In the genomic region with DNA sequence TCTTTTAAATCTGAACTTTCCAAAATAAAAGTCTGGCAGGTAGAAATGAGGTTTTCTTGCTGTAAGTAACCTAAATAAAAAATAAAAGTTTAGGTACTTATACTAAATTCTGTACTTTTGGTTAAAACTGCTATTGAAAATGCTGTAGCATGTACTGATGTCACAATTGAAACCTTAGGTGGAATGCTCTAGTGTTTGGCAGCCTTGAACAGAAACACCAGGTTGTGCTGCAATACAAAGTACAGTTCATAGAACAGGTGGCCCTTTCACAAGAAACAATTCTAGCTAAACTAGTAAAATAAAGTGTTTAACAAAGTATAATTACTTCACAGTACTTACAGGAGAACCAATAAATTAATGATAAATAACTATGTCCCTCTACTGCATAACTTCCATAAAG, we compare ENCODE assay signal across 16 cellular contexts. TPM values are rescaled to one million over a fixed set of nuclear protein-coding genes. Genes with fewer than 3 reads are reported as not detected.
A peak's percentile ranks its signal among the peaks of the same experiment; 100 is the strongest.
DNase-seq lines count a peak whose midpoint lies in the region; ATAC-seq and TF ChIP-seq lines count a peak whose summit lies in the region.
"Had no signal": no experiment of that assay in that cellular context is flagged by ENCODE, and none has a peak within 500 bp of the region (broad histone marks: within the 10 kb centered on the region; RNA-seq: fewer than 3 reads in every experiment).

No MANE protein-coding gene starts in this region.

- peak overlapping the region; percentile 2 for H3K27ac ChIP-seq in CD4-positive, CD25-positive, alpha-beta regulatory T cell (ENCODE audit: insufficient read depth, low read length, poor library complexity, severe bottlenecking)
- H3K27ac ChIP-seq: body of pancreas had no signal

- peak overlapping the region in 2 of 3 donors; percentile 79 to 83 for H3K27ac Mint-ChIP-seq in CD4-positive, CD25-positive, alpha-beta regulatory T cell
- peak overlapping the region; percentile 79 for H3K27ac Mint-ChIP-seq in activated naive CD8-positive, alpha-beta T cell
- H3K27ac Mint-ChIP-seq in endothelial cell (ENCODE audit: unreplicated experiment): no peak overlapping the region

- peaks cover 33% of the 10 kb centered on the region for H3K36me3 Mint-ChIP-seq in CD4-positive, CD25-positive, alpha-beta regulatory T cell
- H3K36me3 Mint-ChIP-seq in activated naive CD8-positive, alpha-beta T cell: peaks cover 10% of the 10 kb centered on the region
- H3K36me3 Mint-ChIP-seq in endothelial cell (ENCODE audit: low read depth, unreplicated experiment): no peaks in the 10 kb centered on the region

- no peak for TF ChIP-seq CTCF in GM12865 (IDR thresholded peaks at IDR 0.05; ENCODE audit: insufficient read depth, low read depth, low read length, missing control alignments)
- TF ChIP-seq CTCF in endothelial cell (IDR thresholded peaks at IDR 0.05; ENCODE audit: unreplicated experiment): no peak

- DNase-seq in CD4-positive, CD25-positive, alpha-beta regulatory T cell: peak in 1 of 3 donors; percentile 39
- DNase-seq in GM12865 (ENCODE audit: low read depth) (peak; percentile 42), endothelial cell (ENCODE audit: low spot score) (no peak)
- DNase-seq: activated effector memory CD4-positive, alpha-beta T cell treated with Interleukin-2 at 50 U/mL for 16 hours; body of pancreas; dermis blood vessel endothelial cell; DMS153; H9; NCI-H2107; posterior cingulate gyrus; RPMI8226 had no signal

- no peaks in the 10 kb centered on the region for H3K27me3 ChIP-seq in CD4-positive, CD25-positive, alpha-beta regulatory T cell (ENCODE audit: control insufficient read depth, insufficient read depth, low read length)
- H3K27me3 ChIP-seq: body of pancreas had no signal

- no peak for ATAC-seq in CD4-positive, CD25-positive, alpha-beta regulatory T cell (ENCODE audit: low read depth in 2 of 2)
- ATAC-seq in GM21723 (IDR thresholded peaks at IDR 0.05; ENCODE audit: unreplicated experiment) (peak; percentile 46), HG02870 (IDR thresholded peaks at IDR 0.05; ENCODE audit: unreplicated experiment) (no peak), HG03442 (IDR thresholded peaks at IDR 0.05; ENCODE audit: unreplicated experiment) (no peak), HG03565 (IDR thresholded peaks at IDR 0.05; ENCODE audit: unreplicated experiment) (no peak)
- ATAC-seq: body of pancreas had no signal

- H3K4me1 Mint-ChIP-seq in CD4-positive, CD25-positive, alpha-beta regulatory T cell: peaks cover 40 to 72% (median 57%) of the 10 kb centered on the region in 4 donors
- peaks cover 69% of the 10 kb centered on the region for H3K4me1 Mint-ChIP-seq in activated naive CD8-positive, alpha-beta T cell (ENCODE audit: low read depth)
- no peaks in the 10 kb centered on the region for H3K4me1 Mint-ChIP-seq in endothelial cell (ENCODE audit: unreplicated experiment)

- H3K9me3 ChIP-seq in CD4-positive, CD25-positive, alpha-beta regulatory T cell (ENCODE audit: control insufficient read depth in 2 of 2, low read length in 2 of 2): no peaks in the 10 kb centered on the region
- H3K9me3 ChIP-seq: body of pancreas had no signal

- H3K4me3 Mint-ChIP-seq in CD4-positive, CD25-positive, alpha-beta regulatory T cell: peak overlapping the region in 1 of 4 donors; percentile 51
- peak overlapping the region; percentile 20 for H3K4me3 Mint-ChIP-seq in activated naive CD8-positive, alpha-beta T cell
- H3K4me3 Mint-ChIP-seq in endothelial cell (ENCODE audit: unreplicated experiment): no peak overlapping the region
- H3K4me3 Mint-ChIP-seq: H9 had no signal

- peaks cover 32% of the 10 kb centered on the region for H3K4me1 ChIP-seq in CD4-positive, CD25-positive, alpha-beta regulatory T cell (ENCODE audit: control insufficient read depth, insufficient read depth, low read length, poor library complexity, severe bottlenecking)

- H3K9me3 Mint-ChIP-seq in CD4-positive, CD25-positive, alpha-beta regulatory T cell: no peaks in the 10 kb centered on the region
- no peaks in the 10 kb centered on the region for H3K9me3 Mint-ChIP-seq in activated naive CD8-positive, alpha-beta T cell (ENCODE audit: low read depth)
- H3K9me3 Mint-ChIP-seq in endothelial cell (ENCODE audit: unreplicated experiment): no peaks in the 10 kb centered on the region
- H3K9me3 Mint-ChIP-seq: H9 had no signal

- peaks cover 46% of the 10 kb centered on the region for H3K36me3 ChIP-seq in CD4-positive, CD25-positive, alpha-beta regulatory T cell (ENCODE audit: control insufficient read depth, insufficient read depth, low read length)

- H3K27me3 Mint-ChIP-seq in CD4-positive, CD25-positive, alpha-beta regulatory T cell: no peaks in the 10 kb centered on the region
- H3K27me3 Mint-ChIP-seq in activated naive CD8-positive, alpha-beta T cell: no peaks in the 10 kb centered on the region
- H3K27me3 Mint-ChIP-seq in endothelial cell (ENCODE audit: unreplicated experiment): no peaks in the 10 kb centered on the region

- H3K4me3 ChIP-seq in CD4-positive, CD25-positive, alpha-beta regulatory T cell (ENCODE audit: low read depth, low read length): peak overlapping the region; percentile 28
- H3K4me3 ChIP-seq in GM12865 (ENCODE audit: low read depth, low read length): peak overlapping the region; percentile 7; the same call in 1 of the 2 replicates
- H3K4me3 ChIP-seq: body of pancreas had no signal

RNA-seq across cellular contexts. Expression of a gene that starts 25.1 kb away (rescaled TPM):
- total RNA-seq in CD4-positive, CD25-positive, alpha-beta regulatory T cell: 36.5 TPM
- 10 to 100 TPM; 25.5 to 36.3 (median 29.9) TPM for polyA plus RNA-seq in CD4-positive, CD25-positive, alpha-beta regulatory T cell
- 15.7 TPM for total RNA-seq in endothelial cell (ENCODE audit: unreplicated experiment)

RNA-seq across cellular contexts. Expression of a gene that starts 25.5 kb away (rescaled TPM):
- 194 TPM for total RNA-seq in CD4-positive, CD25-positive, alpha-beta regulatory T cell
- 10 to 100 TPM; 30.4 to 55.4 (median 49.3) TPM for polyA plus RNA-seq in CD4-positive, CD25-positive, alpha-beta regulatory T cell
- 51.5 TPM for total RNA-seq in endothelial cell (ENCODE audit: unreplicated experiment)
